ENCODE assay signal across 26 cellular contexts in genomic region chr3:78893161-78893560, GRCh38.
"Had no signal": no experiment of that assay in that cellular context is flagged by ENCODE, and none has a peak within 500 bp of the region (broad histone marks: within the 10 kb centered on the region; RNA-seq: fewer than 3 reads in every experiment).

No MANE protein-coding gene starts in this region.

- H3K27ac ChIP-seq: coronary artery, esophagus squamous epithelium, left lung, prostate gland, right atrium auricular region, suprapubic skin, transverse colon had no signal

- H3K27ac Mint-ChIP-seq: naive thymus-derived CD4-positive, alpha-beta T cell; nephron; stimulated activated naive CD8-positive, alpha-beta T cell treated with anti-CD3 and anti-CD28 coated beads, Interleukin-15, amount 100 ng/mL, for 72 hours had no signal

- H3K27me3 Mint-ChIP-seq: naive thymus-derived CD4-positive, alpha-beta T cell; stimulated activated naive CD8-positive, alpha-beta T cell treated with anti-CD3 and anti-CD28 coated beads, Interleukin-15, amount 100 ng/mL, for 72 hours had no signal

- ATAC-seq: left cardiac atrium; left lung; naive thymus-derived CD4-positive, alpha-beta T cell; sciatic nerve; stimulated activated naive CD8-positive, alpha-beta T cell treated with anti-CD3 and anti-CD28 coated beads, Interleukin-15, amount 100 ng/mL, for 72 hours had no signal

- H3K4me1 Mint-ChIP-seq: naive thymus-derived CD4-positive, alpha-beta T cell had no signal

- H3K4me3 ChIP-seq: coronary artery, esophagus squamous epithelium, left lung, prostate gland, right atrium auricular region, smooth muscle cell, suprapubic skin, transverse colon had no signal

- H3K9me3 ChIP-seq: esophagus squamous epithelium, left lung, prostate gland, right atrium auricular region, suprapubic skin, transverse colon had no signal

- H3K36me3 ChIP-seq: esophagus squamous epithelium, left lung, prostate gland, right atrium auricular region, suprapubic skin, transverse colon had no signal

- H3K27me3 ChIP-seq: esophagus squamous epithelium, left lung, right atrium auricular region, suprapubic skin, transverse colon had no signal

- DNase-seq: dermis blood vessel endothelial cell; effector memory CD4-positive, alpha-beta T cell; erythroblast; esophagus squamous epithelium; foreskin melanocyte; hypothalamus; left cardiac atrium; left lung; mesenchymal stem cell; midbrain; naive thymus-derived CD4-positive, alpha-beta T cell; nucleus accumbens; stimulated activated CD4-positive, alpha-beta T cell treated with anti-CD3 and anti-CD28 coated beads, Interleukin-12 subunit alpha, Interleukin-12 subunit beta, amount 100 ng/mL, for 4 hours; stimulated activated CD4-positive, alpha-beta T cell treated with anti-CD3 and anti-CD28 coated beads, Interleukin-1b, Interleukin-23, amount 100 ng/mL, for 48 hours; stimulated activated CD4-positive, alpha-beta T cell treated with anti-CD3 and anti-CD28 coated beads, Interleukin-4, amount 100 ng/mL, for 1 hour; stimulated activated CD8-positive, alpha-beta memory T cell treated with anti-CD3 and anti-CD28 coated beads, Interleukin-4, amount 100 ng/mL, for 48 hours; stimulated activated naive CD4-positive, alpha-beta T cell; stimulated activated naive CD8-positive, alpha-beta T cell treated with anti-CD3 and anti-CD28 coated beads, Interleukin-15, amount 100 ng/mL, for 72 hours; transverse colon had no signal

- H3K4me2 ChIP-seq: smooth muscle cell had no signal

- H3K4me3 Mint-ChIP-seq: naive thymus-derived CD4-positive, alpha-beta T cell; nephron; stimulated activated naive CD8-positive, alpha-beta T cell treated with anti-CD3 and anti-CD28 coated beads, Interleukin-15, amount 100 ng/mL, for 72 hours had no signal

- H3K4me1 ChIP-seq: prostate gland, right atrium auricular region, transverse colon had no signal

- H3K36me3 Mint-ChIP-seq: naive thymus-derived CD4-positive, alpha-beta T cell had no signal
